Comparison of ENCODE assay signal across 13 cellular contexts in the genomic region with DNA sequence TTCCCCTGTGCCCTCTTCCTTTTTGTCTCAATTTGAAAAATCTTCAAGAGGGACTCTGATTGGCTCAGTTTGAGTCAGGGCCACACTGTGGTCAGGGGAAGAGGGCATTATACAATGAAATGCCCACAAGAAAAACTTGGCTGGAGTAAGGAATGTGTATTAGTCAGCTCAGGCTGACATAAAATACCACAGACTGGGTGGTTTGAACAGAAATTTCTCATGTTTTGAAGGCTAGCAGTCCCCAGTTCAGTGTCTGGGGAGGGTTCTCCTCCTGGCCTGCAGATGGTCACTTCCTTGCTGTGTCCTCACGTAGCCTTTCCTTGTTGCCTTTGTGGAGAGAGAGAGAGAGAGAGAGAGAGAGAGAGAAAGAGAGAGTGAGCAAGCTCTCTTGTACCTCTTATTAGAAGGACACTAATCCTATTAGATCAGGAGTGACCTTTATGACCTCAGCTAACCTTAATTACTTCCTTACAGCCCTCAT. TPM values are rescaled to one million over a fixed set of nuclear protein-coding genes. Genes with fewer than 3 reads are reported as not detected.
DNase-seq lines count a peak whose midpoint lies in the region; ATAC-seq, FAIRE-seq and TF ChIP-seq lines count a peak whose summit lies in the region.
"Had no signal": no experiment of that assay in that cellular context is flagged by ENCODE, and none has a peak within 500 bp of the region (broad histone marks: within the 10 kb centered on the region; RNA-seq: fewer than 3 reads in every experiment).

No MANE protein-coding gene starts in this region.

- DNase-seq in GM12891 (ENCODE audit: insufficient read length, low spot score) (no peak), SW480 (ENCODE audit: low spot score) (peak; percentile 32), fibroblast of the aortic adventitia (ENCODE audit: low read depth) (peak; percentile 90), gastrocnemius medialis (no peak)
- no peak for DNase-seq in activated CD4-positive, alpha-beta T cell treated with anti-CD3 and anti-CD28 coated beads for 4 hours
- DNase-seq in NK-92 treated with Interleukin-12 subunit alpha and Interleukin-12 subunit beta, amount 100 ng/mL, for 24 hours (lab: John Stamatoyannopoulos, UW) = no peak
- DNase-seq in stimulated activated naive B cell treated with anti-CD40 and anti-IgM and Interleukin-4, amounts not matched to agents 10 μg/mL and 1 μg/mL and 100 μg/mL, for 72 hours = no peak
- DNase-seq: activated CD4-positive, alpha-beta T cell treated with anti-CD3 and anti-CD28 coated beads, Interleukin-2, amount 10 ng/mL, durations not matched to agents 24 days and 14 days; amygdala; DND-41; Karpas-422; testis had no signal

- in situ Hi-C loops in gastrocnemius medialis (cut with MboI; ENCODE audit: low sequenced_read_pairs in 4 of 4) = no loop called here

- H3K4me3 ChIP-seq in fibroblast of the aortic adventitia (ENCODE audit: low read depth, low read length) (no peak overlapping the region), gastrocnemius medialis (no peak overlapping the region)
- H3K4me3 ChIP-seq: testis had no signal

- peak overlapping the region in 3 of 4 donors; percentile 30 to 60 (median 44) for H3K27ac ChIP-seq in gastrocnemius medialis
- H3K27ac ChIP-seq: testis had no signal

- H3K9me3 ChIP-seq in gastrocnemius medialis = no peaks in the 10 kb centered on the region
- H3K9me3 ChIP-seq: testis had no signal

- no peaks in the 10 kb centered on the region for H3K27me3 ChIP-seq in gastrocnemius medialis
- H3K27me3 ChIP-seq: testis had no signal

- no peak overlapping the region for H3K4me3 Mint-ChIP-seq in stimulated activated naive B cell treated with anti-CD40 and anti-IgM and Interleukin-4, amounts not matched to agents 10 μg/mL and 1 μg/mL and 100 μg/mL, for 72 hours
- H3K4me3 Mint-ChIP-seq: activated CD4-positive, alpha-beta T cell treated with anti-CD3 and anti-CD28 coated beads, Interleukin-2, amount 10 ng/mL, durations not matched to agents 24 days and 14 days had no signal

- no peaks in the 10 kb centered on the region for H3K4me1 Mint-ChIP-seq in stimulated activated naive B cell treated with anti-CD40 and anti-IgM and Interleukin-4, amounts not matched to agents 10 μg/mL and 1 μg/mL and 100 μg/mL, for 72 hours
- H3K4me1 Mint-ChIP-seq: activated CD4-positive, alpha-beta T cell treated with anti-CD3 and anti-CD28 coated beads, Interleukin-2, amount 10 ng/mL, durations not matched to agents 24 days and 14 days had no signal

- H3K9me3 Mint-ChIP-seq in stimulated activated naive B cell treated with anti-CD40 and anti-IgM and Interleukin-4, amounts not matched to agents 10 μg/mL and 1 μg/mL and 100 μg/mL, for 72 hours = no peaks in the 10 kb centered on the region
- H3K9me3 Mint-ChIP-seq: activated CD4-positive, alpha-beta T cell treated with anti-CD3 and anti-CD28 coated beads, Interleukin-2, amount 10 ng/mL, durations not matched to agents 24 days and 14 days had no signal

- peak; percentile 23 for FAIRE-seq in GM12891 (lab: Jason Lieb, UNC)

- H3K36me3 ChIP-seq in gastrocnemius medialis = no peaks in the 10 kb centered on the region

- H3K27ac Mint-ChIP-seq in stimulated activated naive B cell treated with anti-CD40 and anti-IgM and Interleukin-4, amounts not matched to agents 10 μg/mL and 1 μg/mL and 100 μg/mL, for 72 hours = no peak overlapping the region
- H3K27ac Mint-ChIP-seq: activated CD4-positive, alpha-beta T cell treated with anti-CD3 and anti-CD28 coated beads, Interleukin-2, amount 10 ng/mL, durations not matched to agents 24 days and 14 days had no signal

- ATAC-seq in gastrocnemius medialis (peak in 1 of 2 donors; percentile 70), HG03095 (IDR thresholded peaks at IDR 0.05; ENCODE audit: unreplicated experiment) (no peak)
- ATAC-seq in stimulated activated naive B cell treated with anti-CD40 and anti-IgM and Interleukin-4, amounts not matched to agents 10 μg/mL and 1 μg/mL and 100 μg/mL, for 72 hours (replicated peaks) = no peak

- H3K27me3 Mint-ChIP-seq in stimulated activated naive B cell treated with anti-CD40 and anti-IgM and Interleukin-4, amounts not matched to agents 10 μg/mL and 1 μg/mL and 100 μg/mL, for 72 hours = no peaks in the 10 kb centered on the region
- H3K27me3 Mint-ChIP-seq: activated CD4-positive, alpha-beta T cell treated with anti-CD3 and anti-CD28 coated beads, Interleukin-2, amount 10 ng/mL, durations not matched to agents 24 days and 14 days had no signal

- TF ChIP-seq POLR2A in GM12891 (IDR thresholded peaks at IDR 0.05; ENCODE audit: low read depth, low read length) (no peak), gastrocnemius medialis (IDR thresholded peaks at IDR 0.05) (no peak)

- intact Hi-C loops in gastrocnemius medialis (cut with DNase I; ENCODE audit: low total_unique reads) = no loop called here

- TF ChIP-seq CTCF in fibroblast of the aortic adventitia (IDR thresholded peaks at IDR 0.05; ENCODE audit: insufficient read depth, low read length) (no peak), gastrocnemius medialis (IDR thresholded peaks at IDR 0.05 in 4 of 5, conservative IDR thresholded peaks at IDR 0.05 in 1 of 5) (no peak)

- no peaks in the 10 kb centered on the region for H3K36me3 Mint-ChIP-seq in stimulated activated naive B cell treated with anti-CD40 and anti-IgM and Interleukin-4, amounts not matched to agents 10 μg/mL and 1 μg/mL and 100 μg/mL, for 72 hours

- H3K4me1 ChIP-seq in gastrocnemius medialis = peaks cover 10 to 36% of the 10 kb centered on the region in 2 donors
- H3K4me1 ChIP-seq: testis had no signal

TF ChIP-seq in GM12891, 5 proteins besides CTCF, POLR2A, EP300 and RAD21:
- TF ChIP-seq POU2F2 (IDR thresholded peaks at IDR 0.05; ENCODE audit: low read depth, low read length) (no peak), TAF1 (IDR thresholded peaks at IDR 0.05; ENCODE audit: low read depth, low read length) (no peak), PAX5 (IDR thresholded peaks at IDR 0.05; ENCODE audit: insufficient read depth, low read length, severe bottlenecking) (no peak), POLR2AphosphoS5 (IDR thresholded peaks at IDR 0.05; ENCODE audit: low read depth, low read length) (no peak), SPI1 (IDR thresholded peaks at IDR 0.05; ENCODE audit: low read depth, low read length) (no peak)

RNA-seq across cellular contexts. Expression of a gene that starts 25.6 kb away (rescaled TPM):
- polyA plus RNA-seq in GM12891 (2012; ENCODE audit: low read depth, missing spikeins) = not detected
- total RNA-seq in fibroblast of the aortic adventitia (ENCODE audit: low replicate concordance) (3.3 and 9.1 TPM in 2 replicates), gastrocnemius medialis (100 to 1,000 TPM in 1 of 4 donors, 10 to 100 TPM in 2, 1 to 10 TPM in 1; 6.0 to 125 (median 17.6) TPM)
- total RNA-seq: activated CD4-positive, alpha-beta T cell treated with anti-CD3 and anti-CD28 coated beads, Interleukin-2, amount 10 ng/mL, durations not matched to agents 24 days and 14 days had no signal

Comparison
In these comparisons a context has a peak if more than half of its experiments do, and no peak if none do; other contexts are left out.
1. DNase-seq: peak in SW480 (single experiment) and fibroblast of the aortic adventitia (single experiment); none in GM12891 (single experiment), gastrocnemius medialis (0 of 2), activated CD4-positive, alpha-beta T cell treated with anti-CD3 and anti-CD28 coated beads for 4 hours (0 of 2), NK-92 treated with Interleukin-12 subunit alpha and Interleukin-12 subunit beta, amount 100 ng/mL, for 24 hours (single experiment) and stimulated activated naive B cell treated with anti-CD40 and anti-IgM and Interleukin-4, amounts not matched to agents 10 μg/mL and 1 μg/mL and 100 μg/mL, for 72 hours (single experiment).